ENCODE assay signal across 8 cellular contexts in genomic region chr12:121626853-121627623, GRCh38. TPM values are rescaled to one million over a fixed set of nuclear protein-coding genes. Genes with fewer than 3 reads are reported as not detected.
DNase-seq lines count a peak whose midpoint lies in the region; ATAC-seq lines count a peak whose summit lies in the region.

No MANE protein-coding gene starts in this region.

- peak overlapping the region; percentile 74 for H3K27ac ChIP-seq in ectodermal cell (ENCODE audit: insufficient read depth, low read depth, low read length, poor library complexity, severe bottlenecking)

- H3K4me3 ChIP-seq in ectodermal cell (ENCODE audit: insufficient read depth, low read depth, low read length) = peak overlapping the region; percentile 73

- H3K4me1 ChIP-seq in ectodermal cell (ENCODE audit: control insufficient read depth, insufficient read depth, low read length) = peaks cover 24% of the 10 kb centered on the region

- peak overlapping the region; percentile 90 for H3K4me3 Mint-ChIP-seq in activated CD4-positive, alpha-beta memory T cell treated with anti-CD3 and anti-CD28 coated beads, Interleukin-2, amount 10 ng/mL, durations not matched to agents 7 days and 5 days
- peak overlapping the region; percentile 95 for H3K4me3 Mint-ChIP-seq in memory B cell

- ATAC-seq in HG02870 (IDR thresholded peaks at IDR 0.05; ENCODE audit: unreplicated experiment) (peak; percentile 27), memory B cell (ENCODE audit: low read depth) (peak; percentile 46)

- H3K9me3 ChIP-seq in ectodermal cell (ENCODE audit: control insufficient read depth, low read length) = no peaks in the 10 kb centered on the region

- H3K27me3 Mint-ChIP-seq in activated CD4-positive, alpha-beta memory T cell treated with anti-CD3 and anti-CD28 coated beads, Interleukin-2, amount 10 ng/mL, durations not matched to agents 7 days and 5 days = no peaks in the 10 kb centered on the region
- no peaks in the 10 kb centered on the region for H3K27me3 Mint-ChIP-seq in memory B cell

- no peaks in the 10 kb centered on the region for H3K36me3 ChIP-seq in ectodermal cell (ENCODE audit: control insufficient read depth, insufficient read depth, low read length)

- CTCF ChIA-PET in activated CD4-positive, alpha-beta memory T cell treated with anti-CD3 and anti-CD28 coated beads, Interleukin-2, amount 10 ng/mL, durations not matched to agents 7 days and 5 days (lab: Charles Lee) = interaction anchor here (0.5 to 6.7 kb wide), 19 partner anchors 10 to 167 kb away, joined by 3 to 90 read pairs (median 11); partner anchors contain the start of genes MORN3 and RHOF

- peaks cover 44% of the 10 kb centered on the region for H3K36me3 Mint-ChIP-seq in activated CD4-positive, alpha-beta memory T cell treated with anti-CD3 and anti-CD28 coated beads, Interleukin-2, amount 10 ng/mL, durations not matched to agents 7 days and 5 days (ENCODE audit: low read depth)
- peaks cover 2% of the 10 kb centered on the region for H3K36me3 Mint-ChIP-seq in memory B cell

- peak; percentile 40 to 67 for DNase-seq in SHP77 (lab: John Stamatoyannopoulos, UW)
- no peak for DNase-seq in SHP77 treated with DMSO at 0.1 percent for 48 hours (lab: John Stamatoyannopoulos, UW)
- DNase-seq in NCI-H226 = peak; percentile 44
- DNase-seq in activated CD4-positive, alpha-beta memory T cell treated with anti-CD3 and anti-CD28 coated beads, Interleukin-2, amount 10 ng/mL, durations not matched to agents 7 days and 5 days = peak; percentile 81
- peak; percentile 57 to 70 for DNase-seq in memory B cell (ENCODE audit: low spot score in 2 of 2)
- peak; percentile 82 for DNase-seq in stimulated activated CD8-positive, alpha-beta memory T cell treated with anti-CD3 and anti-CD28 coated beads, Interleukin-15, amount 100 ng/mL, for 1 hour (ENCODE audit: low read depth)

- H3K27ac Mint-ChIP-seq in activated CD4-positive, alpha-beta memory T cell treated with anti-CD3 and anti-CD28 coated beads, Interleukin-2, amount 10 ng/mL, durations not matched to agents 7 days and 5 days = peak overlapping the region; percentile 87
- peak overlapping the region; percentile 92 for H3K27ac Mint-ChIP-seq in memory B cell

- no peaks in the 10 kb centered on the region for H3K9me3 Mint-ChIP-seq in activated CD4-positive, alpha-beta memory T cell treated with anti-CD3 and anti-CD28 coated beads, Interleukin-2, amount 10 ng/mL, durations not matched to agents 7 days and 5 days
- H3K9me3 Mint-ChIP-seq in memory B cell = no peaks in the 10 kb centered on the region

- no peaks in the 10 kb centered on the region for H3K27me3 ChIP-seq in ectodermal cell (ENCODE audit: control insufficient read depth, insufficient read depth, low read length, poor library complexity, severe bottlenecking)

- WGBS in ectodermal cell, 2 experiments = 0 to 1% methylated on average over 52 of the region's 52 CpGs

- POLR2A ChIA-PET in activated CD4-positive, alpha-beta memory T cell treated with anti-CD3 and anti-CD28 coated beads, Interleukin-2, amount 10 ng/mL, durations not matched to agents 7 days and 5 days (lab: Charles Lee) = interaction anchor here (0.8 to 7.3 kb wide), 32 partner anchors 10 to 275 kb away, joined by 3 to 89 read pairs (median 6); partner anchors contain the start of genes ANAPC5, KDM2B, MORN3 and RHOF

- peaks cover 54% of the 10 kb centered on the region for H3K4me1 Mint-ChIP-seq in activated CD4-positive, alpha-beta memory T cell treated with anti-CD3 and anti-CD28 coated beads, Interleukin-2, amount 10 ng/mL, durations not matched to agents 7 days and 5 days
- peaks cover 35% of the 10 kb centered on the region for H3K4me1 Mint-ChIP-seq in memory B cell

RNA-seq across cellular contexts. Expression of gene ORAI1, which starts 0.7 kb away (rescaled TPM):
- 10 to 100 TPM; 69.0 to 70.3 TPM for total RNA-seq in activated CD4-positive, alpha-beta memory T cell treated with anti-CD3 and anti-CD28 coated beads, Interleukin-2, amount 10 ng/mL, durations not matched to agents 7 days and 5 days
- 16.8 TPM for polyA plus RNA-seq in ectodermal cell (2013, experiment 1 of 4)
- 18.2 TPM for polyA plus RNA-seq in ectodermal cell (2013, experiment 2 of 4)
- polyA plus RNA-seq in ectodermal cell (2013, experiment 3 of 4) = 11.1 TPM
- 12.4 TPM for polyA plus RNA-seq in ectodermal cell (2013, experiment 4 of 4)

RNA-seq across cellular contexts. Expression of gene MORN3, which starts 42.4 kb away (rescaled TPM):
- 1 to 10 TPM; 3.6 to 4.2 TPM for total RNA-seq in activated CD4-positive, alpha-beta memory T cell treated with anti-CD3 and anti-CD28 coated beads, Interleukin-2, amount 10 ng/mL, durations not matched to agents 7 days and 5 days
- polyA plus RNA-seq in ectodermal cell (2013, experiment 1 of 4) = 1.3 TPM
- 2.2 TPM for polyA plus RNA-seq in ectodermal cell (2013, experiment 2 of 4)
- polyA plus RNA-seq in ectodermal cell (2013, experiment 3 of 4) = 1.2 TPM
- 1.3 TPM for polyA plus RNA-seq in ectodermal cell (2013, experiment 4 of 4)

RNA-seq across cellular contexts. Expression of gene KDM2B, which starts 46.2 kb away (rescaled TPM):
- total RNA-seq in activated CD4-positive, alpha-beta memory T cell treated with anti-CD3 and anti-CD28 coated beads, Interleukin-2, amount 10 ng/mL, durations not matched to agents 7 days and 5 days = 10 to 100 TPM; 59.8 to 62.6 TPM
- 105 TPM for polyA plus RNA-seq in ectodermal cell (2013, experiment 1 of 4)
- polyA plus RNA-seq in ectodermal cell (2013, experiment 2 of 4) = 120 TPM
- polyA plus RNA-seq in ectodermal cell (2013, experiment 3 of 4) = 93.7 TPM
- polyA plus RNA-seq in ectodermal cell (2013, experiment 4 of 4) = 98.5 TPM
